In genomic region chr3:9392041-9392440, GRCh38 we compare ENCODE assay signal across 1 cellular context.
TF ChIP-seq lines count a peak whose summit lies in the region.

No MANE protein-coding gene starts in this region.

TF ChIP-seq in A549, 52 proteins besides CTCF, POLR2A, EP300 and RAD21 (continued from another document):
- no peak for TF ChIP-seq HMGXB4 (CRISPR knock-in tag; IDR thresholded peaks at IDR 0.05; ENCODE audit: borderline replicate concordance)
- TF ChIP-seq FOSB (CRISPR knock-in tag; IDR thresholded peaks at IDR 0.05), result no peak
- TF ChIP-seq, protein P1, sequence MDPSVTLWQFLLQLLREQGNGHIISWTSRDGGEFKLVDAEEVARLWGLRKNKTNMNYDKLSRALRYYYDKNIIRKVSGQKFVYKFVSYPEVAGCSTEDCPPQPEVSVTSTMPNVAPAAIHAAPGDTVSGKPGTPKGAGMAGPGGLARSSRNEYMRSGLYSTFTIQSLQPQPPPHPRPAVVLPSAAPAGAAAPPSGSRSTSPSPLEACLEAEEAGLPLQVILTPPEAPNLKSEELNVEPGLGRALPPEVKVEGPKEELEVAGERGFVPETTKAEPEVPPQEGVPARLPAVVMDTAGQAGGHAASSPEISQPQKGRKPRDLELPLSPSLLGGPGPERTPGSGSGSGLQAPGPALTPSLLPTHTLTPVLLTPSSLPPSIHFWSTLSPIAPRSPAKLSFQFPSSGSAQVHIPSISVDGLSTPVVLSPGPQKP (IDR thresholded peaks at IDR 0.05; ENCODE audit: low read depth, low read length), result no peak
- TF ChIP-seq USF2 (IDR thresholded peaks at IDR 0.05), result no peak
- TF ChIP-seq SREBF2 (IDR thresholded peaks at IDR 0.05), result no peak
- no peak for TF ChIP-seq KDM1A (IDR thresholded peaks at IDR 0.05; ENCODE audit: low read depth)
- no peak for TF ChIP-seq MAFK (IDR thresholded peaks at IDR 0.05; ENCODE audit: partially characterized antibody)
- no peak for TF ChIP-seq CHD4 (IDR thresholded peaks at IDR 0.05; ENCODE audit: borderline replicate concordance)
